9 cellular contexts compared by ENCODE assay signal in the genomic region with DNA sequence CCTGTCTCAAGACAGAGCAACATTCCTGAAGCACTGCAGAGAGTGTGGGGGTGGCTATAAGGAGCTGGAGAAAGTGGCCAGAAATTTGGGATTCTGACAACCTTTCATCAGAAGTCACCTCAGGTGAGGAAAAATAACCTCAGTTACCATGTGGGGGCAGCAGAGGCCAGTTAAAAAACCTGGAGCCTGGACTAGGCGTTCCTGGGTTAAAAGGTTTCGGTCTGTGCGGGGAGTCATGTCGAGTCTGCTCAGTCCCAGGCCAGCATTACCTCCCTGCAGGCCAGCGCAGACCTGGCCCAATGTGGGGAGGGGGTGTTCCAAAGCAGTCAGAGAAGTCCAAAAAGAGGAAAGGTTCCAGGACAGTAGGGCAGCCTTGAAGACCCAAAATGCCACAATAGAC. TPM values are rescaled to one million over a fixed set of nuclear protein-coding genes. Genes with fewer than 3 reads are reported as not detected.
DNase-seq lines count a peak whose midpoint lies in the region; ATAC-seq and TF ChIP-seq lines count a peak whose summit lies in the region.
"Had no signal": no experiment of that assay in that cellular context is flagged by ENCODE, and none has a peak within 500 bp of the region (broad histone marks: within the 10 kb centered on the region; RNA-seq: fewer than 3 reads in every experiment).

No MANE protein-coding gene starts in this region.

- RAD21 ChIA-PET in HCT116 (lab: Charles Lee; ENCODE audit: low non-redundant PET in 1 of 2, low total read pairs in 2 of 2, uncharacterized antibody in 2 of 2, unreplicated experiment in 2 of 2): interaction anchor here (0.9 to 1.7 kb wide), 3 partner anchors 537 to 604 kb away, joined by 3 to 11 read pairs (median 5); no protein-coding TSS in a partner anchor

- H3K4me1 ChIP-seq in HCT116 (ENCODE audit: control insufficient read depth in 1 of 2, insufficient read depth in 2 of 2, low read length in 2 of 2): peaks cover 0 to 6% of the 10 kb centered on the region in 2 experiments; a peak in 1 of 4 replicates

- ATAC-seq in HCT116: peak; percentile 85
- ATAC-seq in GM19397 (IDR thresholded peaks at IDR 0.05; ENCODE audit: unreplicated experiment): no peak
- ATAC-seq in HG03095 (IDR thresholded peaks at IDR 0.05; ENCODE audit: unreplicated experiment): no peak

- H3K4me3 ChIP-seq in HCT116 (replicated peaks in 1 of 2; ENCODE audit: low read depth in 1 of 2, low read length in 2 of 2) (no peak overlapping the region), fibroblast of villous mesenchyme (ENCODE audit: low read depth, low read length) (no peak overlapping the region)

- TF ChIP-seq POLR2A in HCT116 (IDR thresholded peaks at IDR 0.05; ENCODE audit: borderline replicate concordance, extremely low read depth, insufficient read depth, insufficient read length): no peak

- POLR2A ChIA-PET in HCT116 (lab: Charles Lee): no interaction called here

- H4K20me1 ChIP-seq in HCT116 (ENCODE audit: insufficient read depth): no peaks in the 10 kb centered on the region

- no TSS peak for BruUV-seq in HCT116 (replicated peaks; lab: Mats Ljungman, UMichigan)

- no peak overlapping the region for H3K9ac ChIP-seq in HCT116 (ENCODE audit: low read length)

- H2AFZ ChIP-seq in HCT116 (ENCODE audit: low read depth, low read length, poor library complexity, severe bottlenecking): no peak overlapping the region

- intact Hi-C loops in HCT116 (cut with micrococcal nuclease): loop anchor here (1.0 kb wide), 3 partner anchors 125 to 604 kb away; no protein-coding TSS in a partner anchor

- DNase-seq in DMS53 treated with DMSO at 0.1 percent for 48 hours (lab: John Stamatoyannopoulos, UW; ENCODE audit: unreplicated experiment): peak; percentile 12
- DNase-seq in HCT116 (ENCODE audit: low read depth, low spot score): peak; percentile 33
- DNase-seq in T follicular helper cell (ENCODE audit: low read depth): peak; percentile 9
- no peak for DNase-seq in fibroblast of villous mesenchyme (ENCODE audit: low read depth)
- peak; percentile 15 for DNase-seq in stimulated activated CD4-positive, alpha-beta T cell treated with anti-CD3 and anti-CD28 coated beads, Interleukin-4, amount 100 ng/mL, for 1 hour
- no peak for DNase-seq in cortex of kidney (lab: John Stamatoyannopoulos, UW)

- no peaks in the 10 kb centered on the region for H3K9me2 ChIP-seq in HCT116 (ENCODE audit: insufficient read depth)

- TF ChIP-seq RAD21 in HCT116 (IDR thresholded peaks at IDR 0.05; ENCODE audit: low read depth): peak; percentile 75

- H3K4me2 ChIP-seq in HCT116 (ENCODE audit: low read length): 0 out of 2 replicates have a peak overlapping the region, but pooled peaks have one; percentile 19

- H3K27me3 ChIP-seq in HCT116 (ENCODE audit: insufficient read depth, low read length): peaks cover 9% of the 10 kb centered on the region; the same call in 1 of the 2 replicates

- H3K27ac ChIP-seq in HCT116 (ENCODE audit: low read depth, low read length): no peak overlapping the region

- no peaks in the 10 kb centered on the region for H3K36me3 ChIP-seq in HCT116 (ENCODE audit: control insufficient read depth in 1 of 2, insufficient read depth in 2 of 2, low read length in 2 of 2)

- H3K9me3 ChIP-seq in HCT116 (ENCODE audit: control insufficient read depth in 1 of 2, insufficient read depth in 1 of 2, low read depth in 1 of 2, low read length in 2 of 2): no peaks in the 10 kb centered on the region

- no peaks in the 10 kb centered on the region for H3K79me2 ChIP-seq in HCT116 (ENCODE audit: insufficient read depth, low read length)

- CTCF ChIA-PET in HCT116 (lab: Charles Lee): interaction anchor here (0.8 to 2.1 kb wide), 7 partner anchors 10 to 671 kb away, joined by 3 to 31 read pairs (median 4); partner anchors contain the start of genes EDA and NALF2

- TF ChIP-seq CTCF in HCT116 (IDR thresholded peaks at IDR 0.05 in 2 of 3, conservative IDR thresholded peaks at IDR 0.05 in 1 of 3; ENCODE audit: borderline replicate concordance in 1 of 3, insufficient read depth in 1 of 3, low read depth in 2 of 3, low read length in 2 of 3) (peak; percentile 39 to 53 (median 49); a peak in 5 of 6 replicates), fibroblast of villous mesenchyme (IDR thresholded peaks at IDR 0.05; ENCODE audit: insufficient read depth, low read depth, low read length) (peak; percentile 39)

TF ChIP-seq in HCT116, 20 proteins besides CTCF, POLR2A, EP300 and RAD21:
- TF ChIP-seq EZH2phosphoT487 (IDR thresholded peaks at IDR 0.05; ENCODE audit: borderline replicate concordance) (no peak), POLR2AphosphoS5 (IDR thresholded peaks at IDR 0.05; ENCODE audit: low read depth, low read length) (no peak), CBX3 (IDR thresholded peaks at IDR 0.05; ENCODE audit: low read depth) (no peak), FOSL1 (IDR thresholded peaks at IDR 0.05; ENCODE audit: low read depth) (no peak), EZH2 (IDR thresholded peaks at IDR 0.05) (no peak), ZNF274 (IDR thresholded peaks at IDR 0.05; ENCODE audit: low read depth, low read length) (no peak), ZFX (IDR thresholded peaks at IDR 0.05) (no peak), CEBPB (IDR thresholded peaks at IDR 0.05; ENCODE audit: low read depth) (no peak)
- TF ChIP-seq, protein P1, sequence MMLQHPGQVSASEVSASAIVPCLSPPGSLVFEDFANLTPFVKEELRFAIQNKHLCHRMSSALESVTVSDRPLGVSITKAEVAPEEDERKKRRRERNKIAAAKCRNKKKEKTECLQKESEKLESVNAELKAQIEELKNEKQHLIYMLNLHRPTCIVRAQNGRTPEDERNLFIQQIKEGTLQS (IDR thresholded peaks at IDR 0.05): no peak

RNA-seq across cellular contexts. Expression of gene NALF2, which starts 10.9 kb away (rescaled TPM):
- total RNA-seq in HCT116 (2021; ENCODE audit: unreplicated experiment) (8.7 TPM), fibroblast of villous mesenchyme (not detected in 2 replicates)
- polyA plus RNA-seq in HCT116 (2012): 4.4 and 5.0 TPM in 2 replicates
- total RNA-seq: subcutaneous adipose tissue had no signal

Comparison
In these comparisons a context has a peak if more than half of its experiments do, and no peak if none do; other contexts are left out.
1. DNase-seq: peak in DMS53 treated with DMSO at 0.1 percent for 48 hours (single experiment), HCT116 (single experiment), T follicular helper cell (single experiment) and stimulated activated CD4-positive, alpha-beta T cell treated with anti-CD3 and anti-CD28 coated beads, Interleukin-4, amount 100 ng/mL, for 1 hour (single experiment); none in fibroblast of villous mesenchyme (single experiment) and cortex of kidney (single experiment).